In the genomic region with DNA sequence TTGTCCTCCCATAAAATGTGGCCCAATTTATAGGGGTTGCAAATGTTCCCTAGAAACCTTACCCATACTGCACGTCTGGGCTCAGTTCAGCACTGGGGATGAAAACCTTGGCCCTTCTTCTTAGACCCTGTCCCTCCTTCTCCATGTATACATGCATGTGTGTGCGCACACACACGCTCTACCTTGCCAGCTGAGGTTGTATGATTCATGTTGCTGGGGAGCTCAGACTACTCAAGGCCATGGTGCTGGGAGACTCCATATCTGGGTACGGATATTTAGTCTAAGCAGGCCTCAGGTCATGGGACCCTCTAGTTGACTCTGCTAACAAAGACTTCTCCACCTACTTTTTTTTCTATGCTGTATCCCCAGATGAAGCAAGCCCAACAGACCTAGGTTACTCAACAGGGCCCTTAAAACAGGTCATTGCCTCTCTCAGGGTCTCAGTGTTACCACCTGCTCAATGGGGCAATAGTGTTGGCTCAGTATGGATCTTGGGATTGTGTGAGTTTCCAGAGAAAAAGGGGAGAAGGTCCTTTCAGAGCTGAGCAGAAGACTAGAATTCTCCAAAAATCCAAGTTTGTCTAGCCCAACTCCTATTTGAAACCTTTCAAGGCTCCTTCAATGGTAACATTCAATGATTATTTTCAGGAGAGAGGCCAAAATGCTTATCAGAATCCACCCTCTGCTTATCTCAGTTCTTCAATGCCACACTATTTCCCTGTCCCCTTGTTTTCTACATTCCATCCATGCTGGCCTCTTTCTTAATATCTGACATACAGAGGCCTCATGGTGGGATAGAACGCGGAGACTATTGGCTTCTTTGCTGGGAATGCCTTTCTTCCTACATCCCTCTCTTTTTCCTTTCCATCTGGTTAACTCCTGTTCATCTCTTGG, we compare ENCODE assay signal across 21 cellular contexts.
"Had no signal": no experiment of that assay in that cellular context is flagged by ENCODE, and none has a peak within 500 bp of the region (broad histone marks: within the 10 kb centered on the region; RNA-seq: fewer than 3 reads in every experiment).

No MANE protein-coding gene starts in this region.

- H3K27ac ChIP-seq: cardiac muscle cell, gastroesophageal sphincter, left ventricle myocardium inferior, testis had no signal

- FAIRE-seq: endometrium had no signal

- H3K27ac Mint-ChIP-seq: activated CD4-positive, alpha-beta memory T cell treated with anti-CD3 and anti-CD28 coated beads for 36 hours; activated naive CD4-positive, alpha-beta T cell treated with anti-CD3 and anti-CD28 coated beads for 36 hours; activated T-cell treated with anti-CD3 and anti-CD28 coated beads, Interleukin-2, amount 50 U/mL, for 72 hours; natural killer cell treated with Interleukin-12 subunit alpha and Interleukin-12 subunit beta and Interleukin-15 and Interleukin-18, amount 100 ng/mL, for 72 hours; progenitor cell of endocrine pancreas; stimulated activated naive B cell treated with anti-CD40 and anti-IgM and Interleukin-4, amounts not matched to agents 10 μg/mL and 1 μg/mL and 100 μg/mL, for 72 hours had no signal

- H3K4me1 Mint-ChIP-seq: stimulated activated naive B cell treated with anti-CD40 and anti-IgM and Interleukin-4, amounts not matched to agents 10 μg/mL and 1 μg/mL and 100 μg/mL, for 72 hours had no signal

- H3K9me3 ChIP-seq: testis had no signal

- DNase-seq: activated CD4-positive, alpha-beta memory T cell treated with anti-CD3 and anti-CD28 coated beads for 36 hours; activated CD4-positive, alpha-beta T cell treated with anti-CD3 and anti-CD28 coated beads for 48 hours; activated CD4-positive, CD25-positive, alpha-beta regulatory T cell; activated effector memory CD4-positive, alpha-beta T cell treated with Interleukin-2 at 50 U/mL for 16 hours; activated naive CD4-positive, alpha-beta T cell treated with anti-CD3 and anti-CD28 coated beads for 36 hours; activated T-cell treated with anti-CD3 and anti-CD28 coated beads, Interleukin-2, amount 50 U/mL, for 72 hours; head of caudate nucleus; hypothalamus; left ventricle myocardium inferior; retina; stimulated activated CD4-positive, alpha-beta T cell treated with anti-CD3 and anti-CD28 coated beads, Interleukin-2, amount 100 ng/mL, for 48 hours; stimulated activated CD8-positive, alpha-beta memory T cell treated with anti-CD3 and anti-CD28 coated beads, Interleukin-4, amount 100 ng/mL, for 48 hours; stimulated activated naive B cell treated with anti-CD40 and anti-IgM and Interleukin-4, amounts not matched to agents 10 μg/mL and 1 μg/mL and 100 μg/mL, for 72 hours; T-helper 1 cell; trophoblast cell had no signal

- H3K36me3 ChIP-seq: cardiac muscle cell, gastroesophageal sphincter, left ventricle myocardium inferior had no signal

- H3K4me3 Mint-ChIP-seq: activated CD4-positive, alpha-beta memory T cell treated with anti-CD3 and anti-CD28 coated beads for 36 hours; activated naive CD4-positive, alpha-beta T cell treated with anti-CD3 and anti-CD28 coated beads for 36 hours; activated T-cell treated with anti-CD3 and anti-CD28 coated beads, Interleukin-2, amount 50 U/mL, for 72 hours; natural killer cell treated with Interleukin-12 subunit alpha and Interleukin-12 subunit beta and Interleukin-15 and Interleukin-18, amount 100 ng/mL, for 72 hours; stimulated activated naive B cell treated with anti-CD40 and anti-IgM and Interleukin-4, amounts not matched to agents 10 μg/mL and 1 μg/mL and 100 μg/mL, for 72 hours had no signal

- ATAC-seq: activated T-cell treated with anti-CD3 and anti-CD28 coated beads, Interleukin-2, amount 50 U/mL, for 72 hours; gastroesophageal sphincter; stimulated activated naive B cell treated with anti-CD40 and anti-IgM and Interleukin-4, amounts not matched to agents 10 μg/mL and 1 μg/mL and 100 μg/mL, for 72 hours had no signal

- H3K4me1 ChIP-seq: gastroesophageal sphincter, left ventricle myocardium inferior had no signal

- H3K4me3 ChIP-seq: cardiac muscle cell, gastroesophageal sphincter, left ventricle myocardium inferior, testis had no signal

- H3K27me3 ChIP-seq: gastroesophageal sphincter, testis had no signal
